In the genomic region with DNA sequence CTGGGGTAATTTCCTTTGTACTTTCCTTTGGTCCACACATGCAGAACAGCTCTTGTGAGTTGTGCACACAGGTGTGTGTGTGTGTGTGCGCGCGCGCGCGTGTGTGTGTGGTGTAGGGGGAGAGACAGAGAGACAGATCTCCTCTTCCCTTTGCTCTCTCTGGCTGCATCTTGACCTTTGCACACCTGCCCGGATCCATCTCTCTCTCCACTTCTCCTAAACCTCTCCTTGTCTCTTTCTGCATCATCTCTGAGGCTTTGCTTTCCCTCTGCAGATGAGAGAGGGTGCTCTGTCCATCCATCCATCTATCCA, we compare ENCODE assay signal across 19 cellular contexts.
"Had no signal": no experiment of that assay in that cellular context is flagged by ENCODE, and none has a peak within 500 bp of the region (broad histone marks: within the 10 kb centered on the region; RNA-seq: fewer than 3 reads in every experiment).

No MANE protein-coding gene starts in this region.

- DNase-seq: activated naive CD4-positive, alpha-beta T cell; activated T-cell treated with anti-CD3 and anti-CD28 coated beads, Interleukin-2, amount 50 U/mL, for 1 hour; central memory CD4-positive, alpha-beta T cell; dorsolateral prefrontal cortex; occipital lobe; stimulated activated CD4-positive, alpha-beta T cell treated with anti-CD3 and anti-CD28 coated beads, Interleukin-2, amount 100 ng/mL, for 24 hours; stimulated activated naive CD4-positive, alpha-beta T cell treated with Interleukin-2 at 50 U/mL for 16 hours; tibial artery had no signal

- ATAC-seq: natural killer cell treated with Interleukin-12 subunit alpha and Interleukin-12 subunit beta and Interleukin-15 and Interleukin-18, amount 100 ng/mL, for 72 hours had no signal

- H3K27ac Mint-ChIP-seq: activated CD4-positive, alpha-beta memory T cell treated with anti-CD3 and anti-CD28 coated beads for 36 hours; activated naive CD8-positive, alpha-beta T cell treated with anti-CD3 and anti-CD28 coated beads, Interleukin-2, amount 10 ng/mL, durations not matched to agents 7 days and 5 days; activated T-helper 17 cell treated with anti-CD3 and anti-CD28 coated beads, Interleukin-2, amount 50 U/mL, for 72 hours; mesothelial cell of epicardium; natural killer cell treated with Interleukin-12 subunit alpha and Interleukin-12 subunit beta and Interleukin-15 and Interleukin-18, amount 100 ng/mL, for 72 hours; T-helper 2 cell treated with Interferon-gamma antibody and Interleukin-4, amounts not matched to agents 5 μg/mL and 100 μg/mL, for 36 hours had no signal

- H3K36me3 Mint-ChIP-seq: activated CD4-positive, alpha-beta memory T cell treated with anti-CD3 and anti-CD28 coated beads for 36 hours; activated naive CD8-positive, alpha-beta T cell treated with anti-CD3 and anti-CD28 coated beads, Interleukin-2, amount 10 ng/mL, durations not matched to agents 7 days and 5 days; mesothelial cell of epicardium; natural killer cell treated with Interleukin-12 subunit alpha and Interleukin-12 subunit beta and Interleukin-15 and Interleukin-18, amount 100 ng/mL, for 72 hours had no signal

- H3K9me3 ChIP-seq: left lung, tibial artery had no signal

- FAIRE-seq: colon, frontal cortex, TTC549, urothelium cell line had no signal

- H3K36me3 ChIP-seq: left lung, tibial artery had no signal

- H3K9me3 Mint-ChIP-seq: activated CD4-positive, alpha-beta memory T cell treated with anti-CD3 and anti-CD28 coated beads for 36 hours; activated naive CD8-positive, alpha-beta T cell treated with anti-CD3 and anti-CD28 coated beads, Interleukin-2, amount 10 ng/mL, durations not matched to agents 7 days and 5 days; activated T-helper 17 cell treated with anti-CD3 and anti-CD28 coated beads, Interleukin-2, amount 50 U/mL, for 72 hours; mesothelial cell of epicardium; natural killer cell treated with Interleukin-12 subunit alpha and Interleukin-12 subunit beta and Interleukin-15 and Interleukin-18, amount 100 ng/mL, for 72 hours; T-helper 2 cell treated with Interferon-gamma antibody and Interleukin-4, amounts not matched to agents 5 μg/mL and 100 μg/mL, for 36 hours had no signal

- H3K27ac ChIP-seq: left lung, tibial artery had no signal

- H3K4me3 Mint-ChIP-seq: activated CD4-positive, alpha-beta memory T cell treated with anti-CD3 and anti-CD28 coated beads for 36 hours; activated naive CD8-positive, alpha-beta T cell treated with anti-CD3 and anti-CD28 coated beads, Interleukin-2, amount 10 ng/mL, durations not matched to agents 7 days and 5 days; activated T-helper 17 cell treated with anti-CD3 and anti-CD28 coated beads, Interleukin-2, amount 50 U/mL, for 72 hours; mesothelial cell of epicardium; natural killer cell treated with Interleukin-12 subunit alpha and Interleukin-12 subunit beta and Interleukin-15 and Interleukin-18, amount 100 ng/mL, for 72 hours; T-helper 2 cell treated with Interferon-gamma antibody and Interleukin-4, amounts not matched to agents 5 μg/mL and 100 μg/mL, for 36 hours had no signal
